9 cellular contexts compared by ENCODE assay signal in genomic region chrX:136586386-136586785, GRCh38. TPM values are rescaled to one million over a fixed set of nuclear protein-coding genes. Genes with fewer than 3 reads are reported as not detected.
A peak's percentile ranks its signal among the peaks of the same experiment; 100 is the strongest.
DNase-seq lines count a peak whose midpoint lies in the region; ATAC-seq lines count a peak whose summit lies in the region.
"Had no signal": no experiment of that assay in that cellular context is flagged by ENCODE, and none has a peak within 500 bp of the region (broad histone marks: within the 10 kb centered on the region; RNA-seq: fewer than 3 reads in every experiment).

No MANE protein-coding gene starts in this region.

- peak; percentile 23 for DNase-seq in COLO829 (ENCODE audit: low spot score)
- peak; percentile 35 for DNase-seq in KBM-7
- no peak for DNase-seq in activated T-helper 1 cell treated with anti-CD3 and anti-CD28 coated beads, Interleukin-12 subunit alpha, Interleukin-12 subunit beta, Interleukin-2, Interleukin-4 antibody, amounts not matched to agents 30 ng/mL and 10 ng/mL and 1 ng/mL, durations not matched to agents 14 hours and 24 hours and 36 hours (ENCODE audit: low spot score)
- DNase-seq in medulla oblongata (ENCODE audit: extremely low spot score): peak; percentile 2
- DNase-seq in NCI-H1417 treated with DMSO at 0.1 percent for 48 hours (lab: John Stamatoyannopoulos, UW): no peak
- no peak for DNase-seq in DMS114 treated with DMSO at 0.1 percent for 48 hours (lab: John Stamatoyannopoulos, UW; ENCODE audit: unreplicated experiment)
- DNase-seq in 8988T: no peak

- peak overlapping the region; percentile 43 for H3K4me3 Mint-ChIP-seq in activated T-helper 1 cell treated with anti-CD3 and anti-CD28 coated beads, Interleukin-12 subunit alpha, Interleukin-12 subunit beta, Interleukin-2, Interleukin-4 antibody, amounts not matched to agents 30 ng/mL and 10 ng/mL and 1 ng/mL, durations not matched to agents 14 hours and 24 hours and 36 hours
- H3K4me3 Mint-ChIP-seq: stimulated activated memory B cell treated with anti-CD40 and anti-IgM and Interleukin-4, amounts not matched to agents 10 μg/mL and 1 μg/mL and 100 μg/mL, for 72 hours had no signal

- ATAC-seq in GM21381 (IDR thresholded peaks at IDR 0.05; ENCODE audit: unreplicated experiment): no peak
- ATAC-seq: stimulated activated memory B cell treated with anti-CD40 and anti-IgM and Interleukin-4, amounts not matched to agents 10 μg/mL and 1 μg/mL and 100 μg/mL, for 72 hours had no signal

- H3K4me1 Mint-ChIP-seq in activated T-helper 1 cell treated with anti-CD3 and anti-CD28 coated beads, Interleukin-12 subunit alpha, Interleukin-12 subunit beta, Interleukin-2, Interleukin-4 antibody, amounts not matched to agents 30 ng/mL and 10 ng/mL and 1 ng/mL, durations not matched to agents 14 hours and 24 hours and 36 hours (ENCODE audit: low read depth): peaks cover 59% of the 10 kb centered on the region

- intact Hi-C loops in activated T-helper 1 cell treated with anti-CD3 and anti-CD28 coated beads, Interleukin-12 subunit alpha, Interleukin-12 subunit beta, Interleukin-2, Interleukin-4 antibody, amounts not matched to agents 30 ng/mL and 10 ng/mL and 1 ng/mL, durations not matched to agents 14 hours and 24 hours and 36 hours (cut with micrococcal nuclease): loop anchor here (2.0 to 10.0 kb wide), 2 partner anchors 336 to 468 kb away; partner anchors contain the start of gene MAP7D3

- in situ Hi-C loops in KBM-7 (cut with MboI; ENCODE audit: low pct_unique_long_range_greater_than_20kb, low sequenced_read_pairs): no loop called here

- H3K9me3 Mint-ChIP-seq in activated T-helper 1 cell treated with anti-CD3 and anti-CD28 coated beads, Interleukin-12 subunit alpha, Interleukin-12 subunit beta, Interleukin-2, Interleukin-4 antibody, amounts not matched to agents 30 ng/mL and 10 ng/mL and 1 ng/mL, durations not matched to agents 14 hours and 24 hours and 36 hours: no peaks in the 10 kb centered on the region
- H3K9me3 Mint-ChIP-seq: stimulated activated memory B cell treated with anti-CD40 and anti-IgM and Interleukin-4, amounts not matched to agents 10 μg/mL and 1 μg/mL and 100 μg/mL, for 72 hours had no signal

- H3K27me3 Mint-ChIP-seq in activated T-helper 1 cell treated with anti-CD3 and anti-CD28 coated beads, Interleukin-12 subunit alpha, Interleukin-12 subunit beta, Interleukin-2, Interleukin-4 antibody, amounts not matched to agents 30 ng/mL and 10 ng/mL and 1 ng/mL, durations not matched to agents 14 hours and 24 hours and 36 hours (ENCODE audit: insufficient read depth): no peaks in the 10 kb centered on the region
- H3K27me3 Mint-ChIP-seq: stimulated activated memory B cell treated with anti-CD40 and anti-IgM and Interleukin-4, amounts not matched to agents 10 μg/mL and 1 μg/mL and 100 μg/mL, for 72 hours had no signal

- peak overlapping the region; percentile 90 for H3K27ac Mint-ChIP-seq in activated T-helper 1 cell treated with anti-CD3 and anti-CD28 coated beads, Interleukin-12 subunit alpha, Interleukin-12 subunit beta, Interleukin-2, Interleukin-4 antibody, amounts not matched to agents 30 ng/mL and 10 ng/mL and 1 ng/mL, durations not matched to agents 14 hours and 24 hours and 36 hours
- H3K27ac Mint-ChIP-seq: stimulated activated memory B cell treated with anti-CD40 and anti-IgM and Interleukin-4, amounts not matched to agents 10 μg/mL and 1 μg/mL and 100 μg/mL, for 72 hours had no signal

- H3K36me3 Mint-ChIP-seq in activated T-helper 1 cell treated with anti-CD3 and anti-CD28 coated beads, Interleukin-12 subunit alpha, Interleukin-12 subunit beta, Interleukin-2, Interleukin-4 antibody, amounts not matched to agents 30 ng/mL and 10 ng/mL and 1 ng/mL, durations not matched to agents 14 hours and 24 hours and 36 hours (ENCODE audit: low read depth): no peaks in the 10 kb centered on the region
- H3K36me3 Mint-ChIP-seq: stimulated activated memory B cell treated with anti-CD40 and anti-IgM and Interleukin-4, amounts not matched to agents 10 μg/mL and 1 μg/mL and 100 μg/mL, for 72 hours had no signal

RNA-seq across cellular contexts. Expression of gene VGLL1, which starts 54.4 kb away (rescaled TPM):
- not detected in 2 replicates for total RNA-seq in activated T-helper 1 cell treated with anti-CD3 and anti-CD28 coated beads, Interleukin-12 subunit alpha, Interleukin-12 subunit beta, Interleukin-2, Interleukin-4 antibody, amounts not matched to agents 30 ng/mL and 10 ng/mL and 1 ng/mL, durations not matched to agents 14 hours and 24 hours and 36 hours

Comparison
In these comparisons a context has a peak if more than half of its experiments do, and no peak if none do; other contexts are left out.
1. DNase-seq: peak in COLO829 (single experiment), KBM-7 (single experiment) and medulla oblongata (single experiment); none in activated T-helper 1 cell treated with anti-CD3 and anti-CD28 coated beads, Interleukin-12 subunit alpha, Interleukin-12 subunit beta, Interleukin-2, Interleukin-4 antibody, amounts not matched to agents 30 ng/mL and 10 ng/mL and 1 ng/mL, durations not matched to agents 14 hours and 24 hours and 36 hours (single experiment), NCI-H1417 treated with DMSO at 0.1 percent for 48 hours (single experiment), DMS114 treated with DMSO at 0.1 percent for 48 hours (single experiment) and 8988T (single experiment).